In genomic region chr3:11145888-11146287, GRCh38 we compare ENCODE assay signal across 18 cellular contexts. TPM values are rescaled to one million over a fixed set of nuclear protein-coding genes. Genes with fewer than 3 reads are reported as not detected.
DNase-seq lines count a peak whose midpoint lies in the region; ATAC-seq, FAIRE-seq and TF ChIP-seq lines count a peak whose summit lies in the region.
"Had no signal": no experiment of that assay in that cellular context is flagged by ENCODE, and none has a peak within 500 bp of the region (broad histone marks: within the 10 kb centered on the region; RNA-seq: fewer than 3 reads in every experiment).

No MANE protein-coding gene starts in this region.

- dilution Hi-C loops in endothelial cell of umbilical vein (cut with MboI; ENCODE audit: extremely low pct_ligation_motif_present, low sequenced_read_pairs): no loop called here

- H3K27ac ChIP-seq in endothelial cell of umbilical vein (ENCODE audit: insufficient read depth, low read depth, low read length): no peak overlapping the region
- H3K27ac ChIP-seq in suprapubic skin: no peak overlapping the region
- H3K27ac ChIP-seq: heart left ventricle, lower lobe of right lung had no signal

- no TSS peak for BruUV-seq in endothelial cell of umbilical vein (replicated peaks; lab: Mats Ljungman, UMichigan)

- H3K27me3 ChIP-seq in endothelial cell of umbilical vein (ENCODE audit: control insufficient read depth in 2 of 2, insufficient read depth in 2 of 2, low read length in 2 of 2): no peaks in the 10 kb centered on the region
- H3K27me3 ChIP-seq in suprapubic skin: no peaks in the 10 kb centered on the region

- no peak for ATAC-seq in GM21737 (IDR thresholded peaks at IDR 0.05; ENCODE audit: unreplicated experiment)
- ATAC-seq: heart left ventricle; stimulated activated effector memory CD8-positive, alpha-beta T cell treated with anti-CD3 and anti-CD28 coated beads, Interleukin-12 subunit alpha, Interleukin-12 subunit beta, amount 100 ng/mL, for 72 hours had no signal

- H3K4me1 ChIP-seq in endothelial cell of umbilical vein (ENCODE audit: control insufficient read depth, extremely low read depth, insufficient read depth, low read length) (no peaks in the 10 kb centered on the region), suprapubic skin (no peaks in the 10 kb centered on the region)

- intact Hi-C loops in endothelial cell of umbilical vein (cut with micrococcal nuclease): no loop called here

- H3K9me3 ChIP-seq in endothelial cell of umbilical vein (replicated peaks; ENCODE audit: control insufficient read depth, insufficient read depth, low read length): no peaks in the 10 kb centered on the region
- no peaks in the 10 kb centered on the region for H3K9me3 ChIP-seq in suprapubic skin
- H3K9me3 ChIP-seq: heart left ventricle, lower lobe of right lung had no signal

- no peaks in the 10 kb centered on the region for H3K9me1 ChIP-seq in endothelial cell of umbilical vein (replicated peaks; ENCODE audit: control insufficient read depth, extremely low read depth, insufficient read depth, low read length)

- no peak overlapping the region for H3K9ac ChIP-seq in endothelial cell of umbilical vein (replicated peaks; ENCODE audit: extremely low read depth, insufficient read depth, low read length)

- DNase-seq in Caki2 (ENCODE audit: low read depth): peak; percentile 28
- peak; percentile 90 for DNase-seq in RCC 7860 (ENCODE audit: low spot score)
- DNase-seq in endothelial cell of umbilical vein (ENCODE audit: low read depth, low spot score): peak; percentile 85
- DNase-seq in non-pigmented ciliary epithelial cell (ENCODE audit: low read depth): peak; percentile 44
- DNase-seq in activated CD8-positive, alpha-beta memory T cell treated with anti-CD3 and anti-CD28 coated beads for 24 hours: no peak
- no peak for DNase-seq in suprapubic skin (ENCODE audit: low spot score in 2 of 2)
- no peak for DNase-seq in NCI-H1105 treated with DMSO at 0.1 percent for 48 hours (lab: John Stamatoyannopoulos, UW)
- DNase-seq: activated CD4-positive, CD25-positive, alpha-beta regulatory T cell treated with anti-CD3 and anti-CD28 coated beads, Interleukin-2, amount 50 U/mL, for 72 hours; CD4-positive, alpha-beta T cell; heart left ventricle; lower lobe of right lung; NCI-H1417 treated with DMSO at 0.1 percent for 48 hours; NCI-H524 treated with DMSO at 0.1 percent for 48 hours; nucleus accumbens; stimulated activated CD4-positive, alpha-beta T cell treated with anti-CD3 and anti-CD28 coated beads, Interleukin-1b, Interleukin-23, amount 100 ng/mL, for 48 hours had no signal

- 33% methylated on average over 3 of the region's 3 CpGs for WGBS in suprapubic skin

- TF ChIP-seq CTCF in endothelial cell of umbilical vein (IDR thresholded peaks at IDR 0.05; ENCODE audit: extremely low read depth in 1 of 2, insufficient read depth in 1 of 2, low read depth in 1 of 2, low read length in 2 of 2): no peak
- no peak for TF ChIP-seq CTCF in suprapubic skin (IDR thresholded peaks at IDR 0.05)

- POLR2A ChIA-PET in endothelial cell of umbilical vein (lab: Charles Lee): no interaction called here

- no peaks in the 10 kb centered on the region for H3K79me2 ChIP-seq in endothelial cell of umbilical vein (ENCODE audit: control insufficient read depth, insufficient read depth, low read length)

- FAIRE-seq in RCC 7860 (lab: Jason Lieb, UNC): peak; percentile 69
- FAIRE-seq in endothelial cell of umbilical vein (lab: Jason Lieb, UNC): no peak

- H2AFZ ChIP-seq in endothelial cell of umbilical vein (ENCODE audit: low read depth, low read length): no peak overlapping the region

- H3K4me2 ChIP-seq in endothelial cell of umbilical vein (ENCODE audit: insufficient read depth, low read length): no peak overlapping the region

- TF ChIP-seq POLR2A in endothelial cell of umbilical vein (IDR thresholded peaks at IDR 0.05; ENCODE audit: low read depth, low read length) (no peak), suprapubic skin (IDR thresholded peaks at IDR 0.05) (no peak)

- in situ Hi-C loops in Caki2 (cut with HindIII; ENCODE audit: low pct_unique_long_range_greater_than_20kb, low sequenced_read_pairs): no loop called here

- TF ChIP-seq EP300 in suprapubic skin (IDR thresholded peaks at IDR 0.05): no peak

- CTCF ChIA-PET in endothelial cell of umbilical vein (lab: Charles Lee): no interaction called here

- H4K20me1 ChIP-seq in endothelial cell of umbilical vein (replicated peaks; ENCODE audit: control insufficient read depth, extremely low read depth, insufficient read depth, low read length): no peaks in the 10 kb centered on the region

- H3K4me3 ChIP-seq in endothelial cell of umbilical vein (replicated peaks in 1 of 3; ENCODE audit: insufficient read depth in 1 of 3, low read depth in 1 of 3, low read length in 3 of 3) (no peak overlapping the region), suprapubic skin (no peak overlapping the region)
- H3K4me3 ChIP-seq: heart left ventricle, lower lobe of right lung had no signal

- H3K36me3 ChIP-seq in endothelial cell of umbilical vein (ENCODE audit: control insufficient read depth in 2 of 2, extremely low read depth in 1 of 2, insufficient read depth in 2 of 2, low read length in 2 of 2) (no peaks in the 10 kb centered on the region), suprapubic skin (no peaks in the 10 kb centered on the region)
- H3K36me3 ChIP-seq: heart left ventricle, lower lobe of right lung had no signal

TF ChIP-seq in endothelial cell of umbilical vein, 7 proteins besides CTCF, POLR2A, EP300 and RAD21:
- TF ChIP-seq MYC (IDR thresholded peaks at IDR 0.05; ENCODE audit: low read depth, low read length): no peak
- TF ChIP-seq JUN (IDR thresholded peaks at IDR 0.05; ENCODE audit: borderline replicate concordance, insufficient read depth, insufficient read length, low read depth): peak; percentile 50
- no peak for TF ChIP-seq POLR2AphosphoS5 (IDR thresholded peaks at IDR 0.05; ENCODE audit: insufficient read depth, low read depth, low read length)
- no peak for TF ChIP-seq GATA2 (IDR thresholded peaks at IDR 0.05; ENCODE audit: insufficient read depth, insufficient read length, low read depth, low read length)

RNA-seq across cellular contexts. Expression of gene HRH1, which starts 8.4 kb away (rescaled TPM):
- total RNA-seq in Caki2 (2014; rRNA removed; shearing (Covaris generic); ENCODE audit: low replicate concordance): 6.4 and 9.4 TPM in 2 replicates
- total RNA-seq in endothelial cell of umbilical vein (16.2 and 22.0 TPM in 2 replicates), suprapubic skin (10 to 100 TPM; 10.9 to 12.2 (median 11.4) TPM)
- 21.2 and 23.4 TPM in 2 replicates for polyA plus RNA-seq in endothelial cell of umbilical vein
- 13.6 and 15.2 TPM in 2 replicates for polyA plus RNA-seq in endothelial cell of umbilical vein (2011; cell fraction: cytosol; rRNA removed)
- polyA plus RNA-seq in endothelial cell of umbilical vein (2011; cell fraction: nucleus; rRNA removed): 14.4 and 15.0 TPM in 2 replicates
- polyA plus RNA-seq in endothelial cell of umbilical vein (2012): 13.6 and 15.6 TPM in 2 replicates
- 54.7 and 62.5 TPM in 2 replicates for polyA minus RNA-seq in endothelial cell of umbilical vein
- 4.6 TPM for polyA minus RNA-seq in endothelial cell of umbilical vein (2011; cell fraction: cytosol; rRNA and poly(A)+ RNA removed)
- 21.1 and 24.5 TPM in 2 replicates for polyA minus RNA-seq in endothelial cell of umbilical vein (2011; cell fraction: nucleus; rRNA and poly(A)+ RNA removed)
- total RNA-seq: CD4-positive, alpha-beta T cell; SK-MEL-5 had no signal

Comparison
In these comparisons a context has a peak if more than half of its experiments do, and no peak if none do; other contexts are left out.
1. DNase-seq: peak in Caki2 (single experiment), RCC 7860 (single experiment), endothelial cell of umbilical vein (single experiment) and non-pigmented ciliary epithelial cell (single experiment); none in activated CD8-positive, alpha-beta memory T cell treated with anti-CD3 and anti-CD28 coated beads for 24 hours (single experiment), suprapubic skin (0 of 2) and NCI-H1105 treated with DMSO at 0.1 percent for 48 hours (single experiment).